Comparison of ENCODE assay signal across 2 cellular contexts in the genomic region with DNA sequence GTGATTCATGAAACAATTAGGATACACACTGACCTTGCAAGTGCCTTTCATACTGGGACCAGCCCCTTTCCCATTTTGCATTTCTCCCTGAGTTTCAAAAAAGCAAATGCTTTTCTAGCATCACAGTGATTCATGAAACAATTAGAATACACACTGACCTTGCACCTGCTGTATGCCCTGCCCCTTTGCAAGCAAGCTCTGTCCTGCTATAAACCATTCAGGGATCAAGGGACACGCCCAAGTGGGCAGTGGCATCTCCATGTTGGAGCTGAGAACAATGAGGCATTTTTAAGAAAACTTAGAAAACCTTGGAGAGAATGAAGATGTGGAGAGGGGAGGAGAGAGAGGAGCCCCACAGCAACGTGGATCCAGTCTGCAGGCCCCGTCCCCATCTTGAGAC. TPM values are rescaled to one million over a fixed set of nuclear protein-coding genes. Genes with fewer than 3 reads are reported as not detected.
"Had no signal": no experiment of that assay in that cellular context is flagged by ENCODE, and none has a peak within 500 bp of the region (broad histone marks: within the 10 kb centered on the region; RNA-seq: fewer than 3 reads in every experiment).

No MANE protein-coding gene starts in this region.

RNA-seq across cellular contexts. Expression of gene NBPF6, which starts 13.8 kb away (rescaled TPM):
- total RNA-seq: G401, GM12878 had no signal
